Comparison of ENCODE assay signal across 18 cellular contexts in the genomic region with DNA sequence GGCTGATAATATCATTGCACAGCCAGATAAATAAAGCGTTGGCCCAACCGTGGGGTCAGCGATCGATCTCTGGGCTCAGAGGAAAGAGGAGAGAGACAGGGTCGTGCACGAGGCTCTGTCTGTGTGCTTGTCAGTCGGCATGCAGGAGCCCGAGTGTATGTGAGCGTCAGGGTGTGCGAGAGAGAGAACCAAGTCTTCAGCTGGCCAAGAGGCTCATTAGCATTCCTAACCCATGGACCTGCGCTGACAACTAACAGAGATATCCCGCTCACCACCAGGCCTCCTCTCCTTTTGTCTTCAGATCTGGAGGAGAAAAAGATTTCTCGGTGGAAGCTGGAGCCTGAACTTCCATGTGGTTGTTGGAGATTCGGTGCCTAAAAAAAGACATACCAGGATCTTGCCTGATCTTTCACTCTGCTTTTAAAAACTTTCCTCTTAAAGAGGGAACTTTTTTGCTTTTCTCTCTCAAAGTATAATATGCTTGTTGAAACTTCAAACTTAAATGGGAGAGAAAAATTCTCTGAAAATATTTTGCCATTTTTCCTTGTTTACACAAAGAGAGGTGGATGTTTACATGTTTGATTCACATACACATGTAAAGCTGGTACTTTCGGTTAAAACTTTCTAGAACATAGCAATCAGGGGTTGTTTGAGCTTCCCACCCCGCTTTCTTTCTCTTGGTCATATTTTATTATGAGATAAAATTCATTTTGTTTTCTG. TPM values are rescaled to one million over a fixed set of nuclear protein-coding genes. Genes with fewer than 3 reads are reported as not detected.
A peak's percentile ranks its signal among the peaks of the same experiment; 100 is the strongest.
DNase-seq lines count a peak whose midpoint lies in the region; ATAC-seq, FAIRE-seq and TF ChIP-seq lines count a peak whose summit lies in the region.
"Had no signal": no experiment of that assay in that cellular context is flagged by ENCODE, and none has a peak within 500 bp of the region (broad histone marks: within the 10 kb centered on the region; RNA-seq: fewer than 3 reads in every experiment).

No MANE protein-coding gene starts in this region.

- TF ChIP-seq CTCF in gastroesophageal sphincter (IDR thresholded peaks at IDR 0.05) (no peak), neural progenitor cell (IDR thresholded peaks at IDR 0.05) (no peak), GM13976 (IDR thresholded peaks at IDR 0.05; ENCODE audit: borderline replicate concordance, control extremely low read depth, extremely low read depth, insufficient read depth, missing control alignments) (no peak)

- 41 to 46% methylated on average over 8 to 11 of the region's 16 CpGs for WGBS in gastroesophageal sphincter (ENCODE audit: low coverage in 1 of 2), 2 donors

- in situ Hi-C loops in G401 (cut with HindIII; ENCODE audit: low sequenced_read_pairs) (loop anchor here (25.0 kb wide), 1 partner anchor 288 kb away; no protein-coding TSS in a partner anchor), GM13976 (cut with MboI; ENCODE audit: low sequenced_read_pairs, unreplicated experiment) (loop anchor here (25.0 kb wide), 1 partner anchor 313 kb away; no protein-coding TSS in a partner anchor)

- peaks cover 10% of the 10 kb centered on the region for H3K36me3 Mint-ChIP-seq in neural progenitor cell

- H2AFZ ChIP-seq in neural progenitor cell (replicated peaks), result no peak overlapping the region

- H3K4me1 Mint-ChIP-seq in neural progenitor cell, result peaks cover 35% of the 10 kb centered on the region

- H3K27me3 Mint-ChIP-seq in neural progenitor cell (ENCODE audit: insufficient read depth, low read depth), result peaks cover 28% of the 10 kb centered on the region

- H3F3A ChIP-seq in neural progenitor cell (ENCODE audit: low read depth), result peaks cover 64% of the 10 kb centered on the region

- no peak overlapping the region for H3K4me3 Mint-ChIP-seq in neural progenitor cell
- H3K4me3 Mint-ChIP-seq: activated CD8-positive, alpha-beta T cell treated with anti-CD3 and anti-CD28 coated beads, Interleukin-2, amount 10 ng/mL, durations not matched to agents 7 days and 5 days; B cell; mesothelial cell of epicardium had no signal

- ATAC-seq in gastroesophageal sphincter, result no peak
- no peak for ATAC-seq in HG02798 (IDR thresholded peaks at IDR 0.05; ENCODE audit: poor library complexity, unreplicated experiment)
- no peak for ATAC-seq in GM19452 (IDR thresholded peaks at IDR 0.05; ENCODE audit: unreplicated experiment)
- ATAC-seq: activated CD8-positive, alpha-beta T cell treated with anti-CD3 and anti-CD28 coated beads, Interleukin-2, amount 10 ng/mL, durations not matched to agents 7 days and 5 days; heart left ventricle had no signal

- H3K79me2 ChIP-seq in neural progenitor cell (ENCODE audit: low read depth), result no peaks in the 10 kb centered on the region

- peaks cover 0 to 14% of the 10 kb centered on the region in 2 donors for H3K36me3 ChIP-seq in gastroesophageal sphincter
- H3K36me3 ChIP-seq in neural progenitor cell, result no peaks in the 10 kb centered on the region
- H3K36me3 ChIP-seq: heart left ventricle, uterus had no signal

- H3K9ac ChIP-seq in neural progenitor cell, result no peak overlapping the region

- peaks cover 2% of the 10 kb centered on the region for H3K9me3 Mint-ChIP-seq in neural progenitor cell
- H3K9me3 Mint-ChIP-seq: mesothelial cell of epicardium had no signal

- H3K4me3 ChIP-seq in gastroesophageal sphincter (no peak overlapping the region), neural progenitor cell (peak overlapping the region; percentile 24)
- H3K4me3 ChIP-seq: heart left ventricle, uterus had no signal

- peaks cover 93% of the 10 kb centered on the region for H4K20me1 ChIP-seq in neural progenitor cell (ENCODE audit: low read depth)

- DNase-seq in G401 (ENCODE audit: low spot score) (peak; percentile 88), neural progenitor cell (ENCODE audit: low spot score) (peak; percentile 81), GM13976 (ENCODE audit: low spot score) (no peak), GM19238 (ENCODE audit: insufficient read length, low spot score) (no peak)
- DNase-seq: activated CD8-positive, alpha-beta T cell treated with anti-CD3 and anti-CD28 coated beads, Interleukin-2, amount 10 ng/mL, durations not matched to agents 7 days and 5 days; activated effector memory CD4-positive, alpha-beta T cell treated with Interleukin-2 at 50 U/mL for 16 hours; DMS53; heart left ventricle; NCI-H1105 treated with DMSO at 0.1 percent for 48 hours; uterus had no signal

- peaks cover 34% of the 10 kb centered on the region for H3K27me3 ChIP-seq in gastroesophageal sphincter
- peaks cover 100% of the 10 kb centered on the region for H3K27me3 ChIP-seq in neural progenitor cell

- no peaks in the 10 kb centered on the region for H3K9me3 ChIP-seq in gastroesophageal sphincter
- H3K9me3 ChIP-seq in neural progenitor cell (ENCODE audit: low read depth), result no peaks in the 10 kb centered on the region
- H3K9me3 ChIP-seq: uterus had no signal

- TF ChIP-seq EP300 in gastroesophageal sphincter (IDR thresholded peaks at IDR 0.05), result no peak

- H3K27ac ChIP-seq in gastroesophageal sphincter, result peak overlapping the region in 3 of 4 donors; percentile 22 to 83 (median 22)
- no peak overlapping the region for H3K27ac ChIP-seq in neural progenitor cell
- H3K27ac ChIP-seq: heart left ventricle, RWPE1, uterus had no signal

- H3K27ac Mint-ChIP-seq in neural progenitor cell, result no peak overlapping the region
- H3K27ac Mint-ChIP-seq: activated CD8-positive, alpha-beta T cell treated with anti-CD3 and anti-CD28 coated beads, Interleukin-2, amount 10 ng/mL, durations not matched to agents 7 days and 5 days; B cell; mesothelial cell of epicardium had no signal

- H3K4me1 ChIP-seq in gastroesophageal sphincter (peaks cover 0 to 11% (median 0%) of the 10 kb centered on the region in 3 donors), neural progenitor cell (peaks cover 66% of the 10 kb centered on the region)
- H3K4me1 ChIP-seq: uterus had no signal

- peak overlapping the region; percentile 64 for H3K4me2 ChIP-seq in neural progenitor cell

- FAIRE-seq in TTC549 (lab: Jason Lieb, UNC), result peak; percentile 73
- FAIRE-seq: endometrium had no signal

- no peak for TF ChIP-seq POLR2A in gastroesophageal sphincter (IDR thresholded peaks at IDR 0.05)

RNA-seq across cellular contexts. Expression of gene NR2F1, which starts 16.6 kb away (rescaled TPM):
- 175 and 199 TPM in 2 replicates for total RNA-seq in G401 (2014; rRNA removed; shearing (Covaris generic))
- total RNA-seq in gastroesophageal sphincter (100 to 1,000 TPM in 1 of 4 donors, 10 to 100 TPM in 3; 29.4 to 111 (median 37.8) TPM), neural progenitor cell (ENCODE audit: low replicate concordance) (9.1 and 21.1 TPM in 2 replicates)
- total RNA-seq: activated CD8-positive, alpha-beta T cell treated with anti-CD3 and anti-CD28 coated beads, Interleukin-2, amount 10 ng/mL, durations not matched to agents 7 days and 5 days; B cell had no signal

RNA-seq across cellular contexts. Expression of gene NR2F1-AS1, which starts 18.6 kb away (rescaled TPM):
- 20.8 and 23.0 TPM in 2 replicates for total RNA-seq in G401 (2014; rRNA removed; shearing (Covaris generic))
- 10 to 100 TPM in 2 of 4 donors, 1 to 10 TPM in 2; 6.0 to 48.1 (median 14.4) TPM for total RNA-seq in gastroesophageal sphincter
- total RNA-seq in neural progenitor cell (ENCODE audit: low replicate concordance), result 8.3 and 9.3 TPM in 2 replicates
- total RNA-seq: activated CD8-positive, alpha-beta T cell treated with anti-CD3 and anti-CD28 coated beads, Interleukin-2, amount 10 ng/mL, durations not matched to agents 7 days and 5 days; B cell had no signal

Comparison
In these comparisons a context has a peak if more than half of its experiments do, and no peak if none do; other contexts are left out.
1. DNase-seq: peak in G401 (single experiment) and neural progenitor cell (single experiment); none in GM13976 (single experiment) and GM19238 (single experiment).